In genomic region chr14:68784298-68784910, GRCh38 we compare ENCODE assay signal across 1 cellular context.
TF ChIP-seq lines count a peak whose summit lies in the region.

No MANE protein-coding gene starts in this region.

TF ChIP-seq in HepG2, 621 proteins besides CTCF, POLR2A, EP300 and RAD21 (continued from another document and continues in another):
- TF ChIP-seq ZNF609 (CRISPR knock-in tag; IDR thresholded peaks at IDR 0.05; ENCODE audit: borderline replicate concordance) (peak; percentile 88; the same call in 1 of the 2 replicates), DNMT3B (CRISPR knock-in tag; conservative IDR thresholded peaks at IDR 0.05) (peak; percentile 51; the same call in 1 of the 2 replicates), ETV6 (CRISPR knock-in tag; conservative IDR thresholded peaks at IDR 0.05) (0 out of 2 replicates have a peak, but pooled peaks have one; percentile 56), KDM2A (CRISPR knock-in tag; IDR thresholded peaks at IDR 0.05; ENCODE audit: borderline replicate concordance, low read depth) (peak; percentile 40; the same call in 1 of the 2 replicates), ZNF160 (CRISPR knock-in tag; IDR thresholded peaks at IDR 0.05) (0 out of 2 replicates have a peak, but pooled peaks have one; percentile 67), ZFP82 (CRISPR knock-in tag; IDR thresholded peaks at IDR 0.05; ENCODE audit: borderline replicate concordance) (peak; percentile 61; the same call in 1 of the 2 replicates), MTA1 (CRISPR knock-in tag; IDR thresholded peaks at IDR 0.05; ENCODE audit: borderline replicate concordance) (peak; percentile 68; the same call in 1 of the 2 replicates), ZNF362 (CRISPR knock-in tag; IDR thresholded peaks at IDR 0.05; ENCODE audit: borderline replicate concordance) (peak; percentile 48; the same call in 1 of the 2 replicates), FOXK1 (CRISPR knock-in tag; IDR thresholded peaks at IDR 0.05; ENCODE audit: borderline replicate concordance, low read depth) (peak; percentile 83; the same call in 1 of the 2 replicates), ZNF597 (CRISPR knock-in tag; IDR thresholded peaks at IDR 0.05) (no peak), ZSCAN31 (CRISPR knock-in tag; IDR thresholded peaks at IDR 0.05; ENCODE audit: low read depth) (peak; percentile 80; the same call in 1 of the 2 replicates), FOXJ3 (CRISPR knock-in tag; IDR thresholded peaks at IDR 0.05; ENCODE audit: borderline replicate concordance) (no peak), ZFP1 (CRISPR knock-in tag; IDR thresholded peaks at IDR 0.05) (peak; percentile 70; the same call in 1 of the 2 replicates), ZNF891 (CRISPR knock-in tag; IDR thresholded peaks at IDR 0.05) (peak; percentile 84; the same call in 1 of the 2 replicates), CHD4 (IDR thresholded peaks at IDR 0.05; ENCODE audit: borderline replicate concordance, low read length) (peak; percentile 62; the same call in 1 of the 2 replicates), ZNF276 (CRISPR knock-in tag; IDR thresholded peaks at IDR 0.05; ENCODE audit: low read depth) (peak; percentile 51; the same call in 1 of the 2 replicates), BRD4 (CRISPR knock-in tag; IDR thresholded peaks at IDR 0.05) (no peak), KDM5B (CRISPR knock-in tag; IDR thresholded peaks at IDR 0.05; ENCODE audit: borderline replicate concordance) (peak; percentile 94), ZNF296 (CRISPR knock-in tag; conservative IDR thresholded peaks at IDR 0.05) (no peak), MAFG (CRISPR knock-in tag; IDR thresholded peaks at IDR 0.05) (no peak), TRAFD1 (CRISPR knock-in tag; IDR thresholded peaks at IDR 0.05; ENCODE audit: borderline replicate concordance) (0 out of 2 replicates have a peak, but pooled peaks have one; percentile 23), RXRA (CRISPR knock-in tag; IDR thresholded peaks at IDR 0.05) (peak; percentile 95), ZNF12 (CRISPR knock-in tag; IDR thresholded peaks at IDR 0.05) (no peak), BCL6 (CRISPR knock-in tag; IDR thresholded peaks at IDR 0.05) (peak; percentile 77), NFE2L2 (IDR thresholded peaks at IDR 0.05; ENCODE audit: low read length) (no peak; the same call in 1 of the 2 replicates), TCF12 (IDR thresholded peaks at IDR 0.05) (no peak), TCF12 (CRISPR knock-in tag; IDR thresholded peaks at IDR 0.05) (peak; percentile 89), ZNF331 (CRISPR knock-in tag; IDR thresholded peaks at IDR 0.05) (peak; percentile 85), CREB3 (CRISPR knock-in tag; IDR thresholded peaks at IDR 0.05) (no peak), ZBTB33 (CRISPR knock-in tag; IDR thresholded peaks at IDR 0.05) (peak; percentile 86), ZNF143 (CRISPR knock-in tag; IDR thresholded peaks at IDR 0.05) (peak; percentile 85), DRAP1 (CRISPR knock-in tag; IDR thresholded peaks at IDR 0.05) (peak; percentile 90), ZNF687 (CRISPR knock-in tag; IDR thresholded peaks at IDR 0.05) (peak; percentile 95), NCOR1 (IDR thresholded peaks at IDR 0.05; ENCODE audit: borderline replicate concordance, low read length) (peak; percentile 93), ZMAT3 (CRISPR knock-in tag; conservative IDR thresholded peaks at IDR 0.05) (peak; percentile 26), HOXA9 (CRISPR knock-in tag; IDR thresholded peaks at IDR 0.05; ENCODE audit: borderline replicate concordance) (no peak), ZNF260 (CRISPR knock-in tag; IDR thresholded peaks at IDR 0.05; ENCODE audit: borderline replicate concordance, low read depth) (no peak), TCF7 (IDR thresholded peaks at IDR 0.05; ENCODE audit: low read depth) (peak; percentile 59; the same call in 1 of the 2 replicates), THRA (CRISPR knock-in tag; IDR thresholded peaks at IDR 0.05; ENCODE audit: borderline replicate concordance) (peak; percentile 90; the same call in 1 of the 2 replicates)
